In the genomic region with DNA sequence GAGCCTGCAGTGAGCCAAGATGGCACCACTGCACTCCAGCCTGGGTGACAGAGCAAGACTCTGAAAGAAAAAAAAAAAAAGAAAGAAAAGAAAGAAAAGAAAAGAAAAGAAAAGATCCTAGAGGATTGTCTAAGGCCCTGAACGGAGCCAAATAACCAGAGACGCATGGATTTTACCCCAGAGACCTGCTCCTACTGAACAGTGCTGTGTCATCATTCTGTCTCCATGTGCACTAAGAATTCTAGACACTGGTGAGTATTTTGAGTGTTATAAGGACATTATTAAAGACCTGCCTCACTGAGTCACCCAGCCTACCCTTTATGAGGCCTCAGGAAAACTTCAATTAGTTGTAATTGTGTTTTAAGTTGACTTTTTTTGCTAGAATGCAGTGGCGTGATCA, we compare ENCODE assay signal across 2 cellular contexts.
A peak's percentile ranks its signal among the peaks of the same experiment; 100 is the strongest.
TF ChIP-seq lines count a peak whose summit lies in the region.

No MANE protein-coding gene starts in this region.

TF ChIP-seq in HepG2, 621 proteins besides CTCF, POLR2A, EP300 and RAD21 (continued from another document):
- TF ChIP-seq ZNF407 (CRISPR knock-in tag; IDR thresholded peaks at IDR 0.05; ENCODE audit: not compliant biosample characterization) (no peak), ELF3 (CRISPR knock-in tag; IDR thresholded peaks at IDR 0.05) (no peak), MAFK (conservative IDR thresholded peaks at IDR 0.05 in 1 of 2, IDR thresholded peaks at IDR 0.05 in 1 of 2; ENCODE audit: low read length in 2 of 2) (peak; percentile 16 to 43; a peak in 2 of 4 replicates)

TF ChIP-seq in K562, 482 proteins besides CTCF, POLR2A, EP300 and RAD21 (continued from another document):
- TF ChIP-seq, protein P1, sequence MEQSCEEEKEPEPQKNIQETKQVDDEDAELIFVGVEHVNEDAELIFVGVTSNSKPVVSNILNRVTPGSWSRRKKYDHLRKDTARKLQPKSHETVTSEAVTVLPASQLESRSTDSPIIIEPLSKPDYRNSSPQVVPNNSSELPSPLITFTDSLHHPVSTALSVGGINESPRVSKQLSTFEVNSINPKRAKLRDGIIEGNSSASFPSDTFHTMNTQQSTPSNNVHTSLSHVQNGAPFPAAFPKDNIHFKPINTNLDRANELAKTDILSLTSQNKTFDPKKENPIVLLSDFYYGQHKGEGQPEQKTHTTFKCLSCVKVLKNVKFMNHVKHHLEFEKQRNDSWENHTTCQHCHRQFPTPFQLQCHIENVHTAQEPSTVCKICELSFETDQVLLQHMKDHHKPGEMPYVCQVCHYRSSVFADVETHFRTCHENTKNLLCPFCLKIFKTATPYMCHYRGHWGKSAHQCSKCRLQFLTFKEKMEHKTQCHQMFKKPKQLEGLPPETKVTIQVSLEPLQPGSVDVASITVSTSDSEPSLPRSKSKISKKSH (CRISPR knock-in tag; IDR thresholded peaks at IDR 0.05): no peak
- TF ChIP-seq SREBF1 (IDR thresholded peaks at IDR 0.05; ENCODE audit: borderline replicate concordance, low read depth, low read length) (no peak), SNIP1 (IDR thresholded peaks at IDR 0.05; ENCODE audit: low read depth) (no peak), JUN (IDR thresholded peaks at IDR 0.05; ENCODE audit: borderline replicate concordance, low read depth, low read length) (no peak), JUN (CRISPR knock-in tag; IDR thresholded peaks at IDR 0.05; ENCODE audit: borderline replicate concordance) (no peak), BRF1 (IDR thresholded peaks at IDR 0.05; ENCODE audit: borderline replicate concordance, extremely low read depth, insufficient read length) (no peak), ZNF507 (tag; conservative IDR thresholded peaks at IDR 0.05) (no peak), BRD9 (IDR thresholded peaks at IDR 0.05; ENCODE audit: low read depth, partially characterized antibody) (no peak), HNRNPK (IDR thresholded peaks at IDR 0.05; ENCODE audit: low read depth, low read length, poor library complexity, severe bottlenecking) (no peak), ZNF316 (IDR thresholded peaks at IDR 0.05) (peak; percentile 80), C11orf30 (IDR thresholded peaks at IDR 0.05; ENCODE audit: low read depth) (peak; percentile 51), ZNF274 (IDR thresholded peaks at IDR 0.05; ENCODE audit: borderline replicate concordance, low read depth, low read length) (no peak), BRD4 (IDR thresholded peaks at IDR 0.05) (no peak)
